12 cellular contexts compared by ENCODE assay signal in the genomic region with DNA sequence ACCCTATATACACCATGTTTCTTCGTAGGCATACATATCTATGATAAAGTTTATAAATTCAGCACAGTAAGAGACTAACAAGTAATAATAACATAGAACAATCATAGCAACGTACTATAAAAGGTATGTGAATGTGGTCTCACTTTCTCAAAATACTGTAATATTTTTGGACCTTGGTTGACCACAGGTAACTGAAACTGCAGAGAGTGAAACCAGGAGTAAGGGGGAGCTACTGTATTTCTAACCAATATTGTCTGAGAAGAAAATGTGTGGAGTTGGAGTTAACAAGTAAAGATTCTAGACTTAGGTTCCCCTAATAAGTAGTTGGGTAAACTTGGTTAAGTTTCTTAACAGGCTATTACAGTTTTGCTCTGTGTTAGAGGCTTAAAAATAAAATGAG.
DNase-seq lines count a peak whose midpoint lies in the region; ATAC-seq lines count a peak whose summit lies in the region.
"Had no signal": no experiment of that assay in that cellular context is flagged by ENCODE, and none has a peak within 500 bp of the region (broad histone marks: within the 10 kb centered on the region; RNA-seq: fewer than 3 reads in every experiment).

No MANE protein-coding gene starts in this region.

- DNase-seq in MV-4-11 (lab: John Stamatoyannopoulos, UW) = peak; percentile 7
- no peak for DNase-seq in H7
- DNase-seq in SK-N-DZ (ENCODE audit: low spot score) = no peak
- DNase-seq in HPDE6-E6E7 (ENCODE audit: extremely low spot score) = no peak
- DNase-seq: activated naive CD4-positive, alpha-beta T cell treated with anti-CD3 and anti-CD28 coated beads for 36 hours; Calu3; glutamatergic neuron; KG1 had no signal

- ATAC-seq in GM18502 (IDR thresholded peaks at IDR 0.05; ENCODE audit: poor library complexity, unreplicated experiment) = peak; percentile 94
- ATAC-seq in GM21360 (IDR thresholded peaks at IDR 0.05; ENCODE audit: unreplicated experiment) = peak; percentile 85
- peak; percentile 74 for ATAC-seq in HG03097 (IDR thresholded peaks at IDR 0.05; ENCODE audit: low FRiP score, unreplicated experiment)
- ATAC-seq in HG02588 (IDR thresholded peaks at IDR 0.05; ENCODE audit: unreplicated experiment) = no peak

- no peak overlapping the region for H3K4me3 ChIP-seq in H7 (ENCODE audit: insufficient read depth, low read depth, low read length)

- no peaks in the 10 kb centered on the region for H3K27me3 ChIP-seq in H7 (ENCODE audit: control insufficient read depth, insufficient read depth, low read length)

- no peaks in the 10 kb centered on the region; the same call in 1 of the 2 replicates for H3K36me3 ChIP-seq in H7 (replicated peaks; ENCODE audit: control insufficient read depth, insufficient read depth, low read length)
